In genomic region chr4:118711047-118711446, GRCh38 we compare ENCODE assay signal across 21 cellular contexts. TPM values are rescaled to one million over a fixed set of nuclear protein-coding genes. Genes with fewer than 3 reads are reported as not detected.
DNase-seq lines count a peak whose midpoint lies in the region; ATAC-seq, FAIRE-seq and TF ChIP-seq lines count a peak whose summit lies in the region.
"Had no signal": no experiment of that assay in that cellular context is flagged by ENCODE, and none has a peak within 500 bp of the region (broad histone marks: within the 10 kb centered on the region; RNA-seq: fewer than 3 reads in every experiment).

No MANE protein-coding gene starts in this region.

- peaks cover 24% of the 10 kb centered on the region for H3K4me1 Mint-ChIP-seq in mesothelial cell of epicardium
- H3K4me1 Mint-ChIP-seq in stimulated activated memory B cell treated with anti-CD40 and anti-IgM and Interleukin-4, amounts not matched to agents 10 μg/mL and 1 μg/mL and 100 μg/mL, for 72 hours: no peaks in the 10 kb centered on the region

- H3K36me3 ChIP-seq in SJCRH30: peaks cover 39% of the 10 kb centered on the region

- no peak overlapping the region for H3K4me3 Mint-ChIP-seq in mesothelial cell of epicardium
- H3K4me3 Mint-ChIP-seq in stimulated activated memory B cell treated with anti-CD40 and anti-IgM and Interleukin-4, amounts not matched to agents 10 μg/mL and 1 μg/mL and 100 μg/mL, for 72 hours: no peak overlapping the region
- H3K4me3 Mint-ChIP-seq: CD8-positive, alpha-beta memory T cell had no signal

- no peaks in the 10 kb centered on the region for H3K9me3 Mint-ChIP-seq in mesothelial cell of epicardium
- H3K9me3 Mint-ChIP-seq in stimulated activated memory B cell treated with anti-CD40 and anti-IgM and Interleukin-4, amounts not matched to agents 10 μg/mL and 1 μg/mL and 100 μg/mL, for 72 hours: no peaks in the 10 kb centered on the region
- H3K9me3 Mint-ChIP-seq: CD8-positive, alpha-beta memory T cell had no signal

- no peak for ATAC-seq in stimulated activated memory B cell treated with anti-CD40 and anti-IgM and Interleukin-4, amounts not matched to agents 10 μg/mL and 1 μg/mL and 100 μg/mL, for 72 hours

- FAIRE-seq in TTC549 (lab: Jason Lieb, UNC): peak; percentile 13
- FAIRE-seq: GM19239, H54 had no signal

- H3K9me3 ChIP-seq in SJCRH30 (replicated peaks): no peaks in the 10 kb centered on the region
- H3K9me3 ChIP-seq: Peyer's patch had no signal

- DNase-seq in AG10803 (ENCODE audit: low read depth): peak; percentile 24
- peak; percentile 33 for DNase-seq in fibroblast of mammary gland (ENCODE audit: low read depth)
- DNase-seq in mesothelial cell of epicardium (ENCODE audit: low spot score in 2 of 2, unreplicated experiment in 2 of 2): no peak
- no peak for DNase-seq in foreskin melanocyte
- no peak for DNase-seq in SJCRH30
- DNase-seq: 8988T; Calu3; CD8-positive, alpha-beta memory T cell; GF-D8; Kasumi-1; NCI-H1694; NCI-H2081; NCI-H2171 treated with DMSO at 0.1 percent for 48 hours; NCI-H446; NCI-H526; Peyer's patch had no signal

- H3K4me3 ChIP-seq in AG10803 (ENCODE audit: low read length) (no peak overlapping the region), fibroblast of mammary gland (ENCODE audit: control insufficient read depth, low read depth, low read length) (no peak overlapping the region), SJCRH30 (no peak overlapping the region)
- H3K4me3 ChIP-seq: Peyer's patch had no signal

- TF ChIP-seq CTCF in AG10803 (conservative IDR thresholded peaks at IDR 0.05; ENCODE audit: low read length) (no peak), fibroblast of mammary gland (conservative IDR thresholded peaks at IDR 0.05; ENCODE audit: control insufficient read depth, insufficient read depth, low read depth, low read length) (no peak), mesothelial cell of epicardium (IDR thresholded peaks at IDR 0.05; ENCODE audit: unreplicated experiment) (no peak)

- no peaks in the 10 kb centered on the region for H3K27me3 Mint-ChIP-seq in mesothelial cell of epicardium (ENCODE audit: low read depth)
- H3K27me3 Mint-ChIP-seq in stimulated activated memory B cell treated with anti-CD40 and anti-IgM and Interleukin-4, amounts not matched to agents 10 μg/mL and 1 μg/mL and 100 μg/mL, for 72 hours: no peaks in the 10 kb centered on the region
- H3K27me3 Mint-ChIP-seq: CD8-positive, alpha-beta memory T cell had no signal

- no peaks in the 10 kb centered on the region for H3K27me3 ChIP-seq in SJCRH30
- H3K27me3 ChIP-seq: Peyer's patch had no signal

- H3K4me1 ChIP-seq in SJCRH30: no peaks in the 10 kb centered on the region
- H3K4me1 ChIP-seq: Peyer's patch had no signal

- peaks cover 22% of the 10 kb centered on the region for H3K36me3 Mint-ChIP-seq in mesothelial cell of epicardium
- peaks cover 48% of the 10 kb centered on the region for H3K36me3 Mint-ChIP-seq in stimulated activated memory B cell treated with anti-CD40 and anti-IgM and Interleukin-4, amounts not matched to agents 10 μg/mL and 1 μg/mL and 100 μg/mL, for 72 hours

- H3K27ac Mint-ChIP-seq in mesothelial cell of epicardium: peak overlapping the region; percentile 35
- H3K27ac Mint-ChIP-seq in stimulated activated memory B cell treated with anti-CD40 and anti-IgM and Interleukin-4, amounts not matched to agents 10 μg/mL and 1 μg/mL and 100 μg/mL, for 72 hours: no peak overlapping the region

- H3K27ac ChIP-seq in SJCRH30: no peak overlapping the region
- H3K27ac ChIP-seq: C4-2B, Peyer's patch had no signal

RNA-seq across cellular contexts. Expression of gene METTL14, which starts 25.9 kb away (rescaled TPM):
- 60.2 to 64.6 TPM (median 62.7 TPM) in 3 replicates for total RNA-seq in mesothelial cell of epicardium
- 37.4 and 39.5 TPM in 2 replicates for total RNA-seq in SJCRH30 (2014; rRNA removed; shearing (Covaris generic))

Comparison
In these comparisons a context has a peak if more than half of its experiments do, and no peak if none do; other contexts are left out.
1. DNase-seq: peak in AG10803 (single experiment) and fibroblast of mammary gland (single experiment); none in mesothelial cell of epicardium (0 of 2), foreskin melanocyte (single experiment) and SJCRH30 (0 of 2).